ENCODE assay signal across 34 cellular contexts in the genomic region with DNA sequence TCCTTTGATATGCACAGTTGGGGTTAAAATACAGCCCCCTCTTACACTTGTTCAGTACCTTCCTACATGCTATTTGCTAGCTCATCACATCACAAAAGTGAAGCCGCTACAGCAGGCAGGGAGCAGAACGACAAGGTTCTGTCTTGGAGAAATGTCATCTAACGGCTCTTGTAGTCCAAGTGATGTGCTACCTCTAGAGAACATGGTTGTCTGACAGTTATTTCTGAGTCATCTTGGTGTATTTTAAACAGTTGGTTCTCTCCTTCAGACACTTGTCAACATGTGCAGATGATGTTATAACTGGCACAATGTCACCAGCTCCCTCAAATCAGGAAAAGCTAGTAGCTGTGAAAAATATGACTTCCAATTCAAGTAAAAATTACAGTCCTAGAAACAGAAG.
"Had no signal": no experiment of that assay in that cellular context is flagged by ENCODE, and none has a peak within 500 bp of the region (broad histone marks: within the 10 kb centered on the region; RNA-seq: fewer than 3 reads in every experiment).

No MANE protein-coding gene starts in this region.

- H3K27ac ChIP-seq: ascending aorta, cardiac muscle cell, coronary artery, gastrocnemius medialis, left ventricle myocardium inferior, neutrophil, ovary, thyroid gland, upper lobe of left lung, vagina had no signal

- H3K36me3 ChIP-seq: ascending aorta, cardiac muscle cell, gastrocnemius medialis, left ventricle myocardium inferior, neutrophil, ovary, thyroid gland, upper lobe of left lung, vagina had no signal

- ATAC-seq: effector memory CD8-positive, alpha-beta T cell; gastrocnemius medialis; naive thymus-derived CD8-positive, alpha-beta T cell; sciatic nerve; stimulated activated memory B cell treated with anti-CD40 and anti-IgM and Interleukin-4, amounts not matched to agents 10 μg/mL and 1 μg/mL and 100 μg/mL, for 72 hours; stimulated activated naive CD8-positive, alpha-beta T cell treated with anti-CD3 and anti-CD28 coated beads, Interleukin-15, amount 100 ng/mL, for 72 hours had no signal

- H3K9me3 ChIP-seq: ascending aorta, gastrocnemius medialis, left ventricle myocardium inferior, neutrophil, ovary, thyroid gland, upper lobe of left lung, vagina had no signal

- H3K27me3 ChIP-seq: ascending aorta, cardiac muscle cell, gastrocnemius medialis, neutrophil, thyroid gland, upper lobe of left lung, vagina had no signal

- H3K4me1 ChIP-seq: ascending aorta, gastrocnemius medialis, left ventricle myocardium inferior, upper lobe of left lung, vagina had no signal

- DNase-seq: activated CD4-positive, alpha-beta T cell treated with anti-CD3 and anti-CD28 coated beads for 4 hours; activated CD4-positive, alpha-beta T cell treated with anti-CD3 and anti-CD28 coated beads, Interleukin-2, amount 50 U/mL, for 4 hours; activated CD4-positive, CD25-positive, alpha-beta regulatory T cell; activated CD8-positive, alpha-beta memory T cell treated with anti-CD3 and anti-CD28 coated beads, Interleukin-2, amount 50 U/mL, for 4 hours; activated gamma-delta T cell; activated naive CD4-positive, alpha-beta T cell treated with anti-CD3 and anti-CD28 coated beads, Interleukin-2, amount 10 ng/mL, durations not matched to agents 7 days and 5 days; activated naive CD8-positive, alpha-beta T cell treated with anti-CD3 and anti-CD28 coated beads, Interleukin-2, amount 10 ng/mL, durations not matched to agents 7 days and 5 days; activated T-cell treated with anti-CD3 and anti-CD28 coated beads, Interleukin-2, amount 50 U/mL, for 24 hours; cerebellar nuclear complex; effector memory CD8-positive, alpha-beta T cell; erythroblast; gastrocnemius medialis; glutamatergic neuron; islet precursor cell; left ventricle myocardium inferior; naive thymus-derived CD8-positive, alpha-beta T cell; ovary; retina; small intestine; stimulated activated CD4-positive, alpha-beta T cell treated with anti-CD3 and anti-CD28 coated beads, Interleukin-1b, Interleukin-23, amount 100 ng/mL, for 48 hours; stimulated activated CD4-positive, alpha-beta T cell treated with anti-CD3 and anti-CD28 coated beads, Interleukin-4, amount 100 ng/mL, for 4 hours; stimulated activated CD8-positive, alpha-beta memory T cell treated with anti-CD3 and anti-CD28 coated beads, Interleukin-4, amount 100 ng/mL, for 48 hours; stimulated activated naive CD8-positive, alpha-beta T cell treated with anti-CD3 and anti-CD28 coated beads, Interleukin-15, amount 100 ng/mL, for 72 hours; substantia nigra; T-helper 1 cell; thyroid gland; upper lobe of left lung had no signal

- H3K4me3 ChIP-seq: ascending aorta, cardiac muscle cell, coronary artery, gastrocnemius medialis, left ventricle myocardium inferior, ovary, thyroid gland, upper lobe of left lung, vagina had no signal
